13 cellular contexts compared by ENCODE assay signal in the genomic region with DNA sequence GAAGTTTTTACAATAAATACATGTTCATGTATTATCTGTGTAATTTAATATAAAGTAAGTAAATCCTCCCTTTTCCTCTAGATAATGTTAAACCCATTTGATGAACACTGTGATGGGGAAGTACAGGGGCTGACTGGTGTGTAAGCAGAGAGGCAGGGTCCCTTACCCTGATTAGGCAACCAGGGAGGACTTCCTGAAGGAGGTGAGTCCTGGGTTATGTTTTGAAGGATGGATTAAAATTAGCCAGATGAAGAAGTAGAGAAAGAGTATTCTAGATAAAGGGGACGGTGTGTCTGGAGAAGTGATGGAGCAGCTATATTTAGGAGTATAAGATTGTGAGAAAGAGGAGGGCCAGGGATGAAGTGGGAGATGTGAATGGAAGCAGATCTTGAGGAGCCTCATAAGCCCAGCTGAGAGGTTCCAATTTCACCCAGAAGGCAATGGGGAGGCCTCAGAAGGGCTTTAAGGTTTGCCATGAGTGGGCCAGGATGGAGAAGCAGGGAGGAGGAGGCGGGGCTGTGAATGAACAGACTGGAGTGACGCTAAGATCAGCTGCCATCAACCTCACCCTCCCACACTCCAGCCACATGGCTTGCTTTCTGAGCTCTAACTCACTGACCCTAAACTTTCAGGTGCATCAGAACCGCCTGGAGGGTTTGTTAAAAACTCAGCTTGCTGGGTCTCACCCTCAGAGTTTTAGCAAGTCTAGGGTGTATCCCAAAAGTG. TPM values are rescaled to one million over a fixed set of nuclear protein-coding genes. Genes with fewer than 3 reads are reported as not detected.
A peak's percentile ranks its signal among the peaks of the same experiment; 100 is the strongest.
DNase-seq lines count a peak whose midpoint lies in the region; ATAC-seq and TF ChIP-seq lines count a peak whose summit lies in the region.
"Had no signal": no experiment of that assay in that cellular context is flagged by ENCODE, and none has a peak within 500 bp of the region (broad histone marks: within the 10 kb centered on the region; RNA-seq: fewer than 3 reads in every experiment).

No MANE protein-coding gene starts in this region.

- H3K9me3 ChIP-seq in Peyer's patch = no peaks in the 10 kb centered on the region
- no peaks in the 10 kb centered on the region for H3K9me3 ChIP-seq in testis

- 79 to 80% methylated on average over 4 of the region's 4 CpGs for WGBS in testis, 2 donors

- no peaks in the 10 kb centered on the region for H3K36me3 Mint-ChIP-seq in naive B cell
- H3K36me3 Mint-ChIP-seq: natural killer cell had no signal

- DNase-seq in DMS 273 (lab: John Stamatoyannopoulos, UW; ENCODE audit: unreplicated experiment) = peak; percentile 41
- no peak for DNase-seq in DMS 273 treated with DMSO at 0.1 percent for 48 hours (lab: John Stamatoyannopoulos, UW)
- peak; percentile 58 for DNase-seq in GM13977 (ENCODE audit: low spot score)
- peak in 2 of 3 donors; percentile 61 to 68 for DNase-seq in Peyer's patch
- DNase-seq in naive B cell = no peak
- DNase-seq in SW480 (ENCODE audit: low spot score) = no peak
- no peak for DNase-seq in NCI-H2227 (lab: John Stamatoyannopoulos, UW; ENCODE audit: unreplicated experiment)
- DNase-seq in testis = no peak
- DNase-seq: hypothalamus, natural killer cell, NCI-H69 had no signal

- no peaks in the 10 kb centered on the region for H3K27me3 Mint-ChIP-seq in naive B cell

- peak overlapping the region; percentile 14 to 96 (median 82) for H3K27ac Mint-ChIP-seq in naive B cell
- H3K27ac Mint-ChIP-seq: GM23338 had no signal

- no peak for TF ChIP-seq CTCF in GM13977 (IDR thresholded peaks at IDR 0.05; ENCODE audit: extremely low read depth, insufficient read depth, missing control alignments)
- TF ChIP-seq CTCF in Peyer's patch (IDR thresholded peaks at IDR 0.05) = no peak
- TF ChIP-seq CTCF in testis (IDR thresholded peaks at IDR 0.05) = no peak

- H3K4me1 Mint-ChIP-seq in naive B cell = peaks cover 66 to 88% (median 81%) of the 10 kb centered on the region in 3 donors

- ATAC-seq in naive B cell (ENCODE audit: low read depth in 2 of 2) = peak; percentile 42 to 44
- ATAC-seq: GM23338, natural killer cell had no signal

- H3K4me3 Mint-ChIP-seq in naive B cell = peak overlapping the region; percentile 22 to 85 (median 77)
- H3K4me3 Mint-ChIP-seq: GM23338, natural killer cell had no signal

- H3K36me3 ChIP-seq in Peyer's patch (no peaks in the 10 kb centered on the region), testis (ENCODE audit: low read depth, missing control alignments) (no peaks in the 10 kb centered on the region)

- TF ChIP-seq POLR2A in Peyer's patch (IDR thresholded peaks at IDR 0.05) (no peak), testis (IDR thresholded peaks at IDR 0.05) (no peak)

- intact Hi-C loops in testis (cut with DNase I; ENCODE audit: low total_unique reads) = no loop called here

- no peaks in the 10 kb centered on the region for H3K9me3 Mint-ChIP-seq in naive B cell
- H3K9me3 Mint-ChIP-seq: GM23338, natural killer cell had no signal

- H3K4me1 ChIP-seq in Peyer's patch = peaks cover 0 to 44% (median 22%) of the 10 kb centered on the region in 4 donors
- H3K4me1 ChIP-seq in testis = no peaks in the 10 kb centered on the region

- H3K27ac ChIP-seq in Peyer's patch (peak overlapping the region in 1 of 4 donors; percentile 70), testis (no peak overlapping the region)
- H3K27ac ChIP-seq: 22Rv1 had no signal

- in situ Hi-C loops in GM13977 (cut with MboI; ENCODE audit: low pct_unique_long_range_greater_than_20kb, low sequenced_read_pairs, unreplicated experiment) = no loop called here

- no peaks in the 10 kb centered on the region for H3K27me3 ChIP-seq in Peyer's patch
- H3K27me3 ChIP-seq in testis = no peaks in the 10 kb centered on the region

- H3K4me3 ChIP-seq in Peyer's patch (no peak overlapping the region), testis (no peak overlapping the region)
- H3K4me3 ChIP-seq: GM23338 had no signal

RNA-seq across cellular contexts. Expression of a gene that starts 30.9 kb away (rescaled TPM):
- total RNA-seq in Peyer's patch (100 to 1,000 TPM; 121 to 224 (median 167) TPM), testis (10 to 100 TPM; 27.2 to 34.5 TPM)
- polyA plus RNA-seq in naive B cell (ENCODE audit: low read depth in 6 of 6) (10 to 100 TPM; 23.9 to 52.0 (median 31.2) TPM), testis (ENCODE audit: insufficient read depth, low read depth, low replicate concordance) (24.5 TPM)

RNA-seq across cellular contexts. Expression of a gene that starts 59.2 kb away (rescaled TPM):
- 10 to 100 TPM in 3 of 4 donors, 1 to 10 TPM in 1; 6.8 to 16.4 (median 13.6) TPM for total RNA-seq in Peyer's patch
- polyA plus RNA-seq in naive B cell (ENCODE audit: low read depth in 6 of 6) = 1 to 10 TPM in 2 of 6 donors, under 1 TPM in 4; 0.06 to 1.7 (median 0.46) TPM
- total RNA-seq in testis = 1 to 10 TPM; 4.2 to 6.6 TPM
- 4.8 TPM for polyA plus RNA-seq in testis (ENCODE audit: insufficient read depth, low read depth, low replicate concordance)

Comparison
In these comparisons a context has a peak if more than half of its experiments do, and no peak if none do; other contexts are left out.
1. DNase-seq: peak in DMS 273 (single experiment), GM13977 (single experiment) and Peyer's patch (2 of 3); none in DMS 273 treated with DMSO at 0.1 percent for 48 hours (single experiment), naive B cell (single experiment), SW480 (single experiment), NCI-H2227 (single experiment) and testis (single experiment).